In the genomic region with DNA sequence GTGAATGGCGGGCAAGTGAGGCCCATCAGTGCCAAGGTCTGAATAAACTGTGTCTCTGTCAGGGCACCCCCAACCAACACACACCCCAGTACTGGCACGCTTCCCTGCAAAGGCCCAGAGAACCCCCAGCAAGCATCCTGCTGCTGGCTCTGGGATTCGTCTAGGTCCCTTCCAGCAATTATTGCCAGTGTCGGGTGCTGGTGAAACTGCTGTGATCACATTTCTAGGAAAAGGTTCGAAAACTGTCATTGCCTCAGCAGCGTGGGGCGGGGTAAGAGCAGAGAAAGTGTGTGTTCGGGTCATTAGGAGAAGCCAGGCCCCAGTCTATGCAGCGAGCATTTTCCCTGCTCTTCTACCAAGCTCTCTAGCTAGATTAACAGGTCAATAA, we compare ENCODE assay signal across 13 cellular contexts. TPM values are rescaled to one million over a fixed set of nuclear protein-coding genes. Genes with fewer than 3 reads are reported as not detected.
DNase-seq lines count a peak whose midpoint lies in the region; ATAC-seq and TF ChIP-seq lines count a peak whose summit lies in the region.
"Had no signal": no experiment of that assay in that cellular context is flagged by ENCODE, and none has a peak within 500 bp of the region (broad histone marks: within the 10 kb centered on the region; RNA-seq: fewer than 3 reads in every experiment).

No MANE protein-coding gene starts in this region.

- CTCF ChIA-PET in CD4-positive, alpha-beta memory T cell (lab: Charles Lee; ENCODE audit: partially characterized antibody): interaction anchor here (1.2 kb wide), 1 partner anchor 129 kb away, joined by 3 read pairs; no protein-coding TSS in a partner anchor

- H3K4me3 ChIP-seq in CD4-positive, alpha-beta memory T cell (ENCODE audit: low read length in 2 of 2): no peak overlapping the region
- peak overlapping the region; percentile 48 for H3K4me3 ChIP-seq in rectal smooth muscle tissue (ENCODE audit: low read length)

- intact Hi-C loops in CD4-positive, alpha-beta memory T cell (cut with micrococcal nuclease): no loop called here

- DNase-seq in CD4-positive, alpha-beta memory T cell: no peak
- DNase-seq in DMS153 treated with DMSO at 0.1 percent for 48 hours (lab: John Stamatoyannopoulos, UW; ENCODE audit: unreplicated experiment) (no peak), GDM1 (lab: John Stamatoyannopoulos, UW) (no peak)
- DNase-seq: activated CD4-positive, alpha-beta T cell treated with anti-CD3 and anti-CD28 coated beads for 1 hour; NCI-H187 treated with DMSO at 0.1 percent for 48 hours; stimulated activated naive CD8-positive, alpha-beta T cell treated with anti-CD3 and anti-CD28 coated beads, Interleukin-15, Interleukin-2, amounts not matched to agents 100 U/mL and 50 U/mL, for 24 hours had no signal

- H3K27me3 ChIP-seq in CD4-positive, alpha-beta memory T cell (ENCODE audit: insufficient read depth, low read length): peaks cover 22% of the 10 kb centered on the region
- H3K27me3 ChIP-seq in layer of hippocampus (ENCODE audit: control insufficient read depth, insufficient read depth, low read length) (peaks cover 3% of the 10 kb centered on the region), rectal smooth muscle tissue (ENCODE audit: control insufficient read depth, insufficient read depth, low read length) (no peaks in the 10 kb centered on the region)

- peak overlapping the region in 1 of 7 donors; percentile 50 for H3K27ac Mint-ChIP-seq in CD4-positive, alpha-beta memory T cell
- H3K27ac Mint-ChIP-seq: activated T-helper 17 cell treated with anti-CD3 and anti-CD28 coated beads, Interleukin-2, amount 50 U/mL, for 72 hours had no signal

- no peaks in the 10 kb centered on the region for H3K36me3 Mint-ChIP-seq in CD4-positive, alpha-beta memory T cell

- peak overlapping the region in 5 of 8 donors; percentile 15 to 58 (median 38) for H3K4me3 Mint-ChIP-seq in CD4-positive, alpha-beta memory T cell
- H3K4me3 Mint-ChIP-seq: activated T-helper 17 cell treated with anti-CD3 and anti-CD28 coated beads, Interleukin-2, amount 50 U/mL, for 72 hours had no signal

- no peak overlapping the region for H3K27ac ChIP-seq in CD4-positive, alpha-beta memory T cell (ENCODE audit: low read depth, low read length)
- H3K27ac ChIP-seq in VCaP (peak overlapping the region; percentile 90), layer of hippocampus (ENCODE audit: low read depth, low read length) (peak overlapping the region; percentile 76), rectal smooth muscle tissue (ENCODE audit: low read depth, low read length) (peak overlapping the region; percentile 5)

- no peak for TF ChIP-seq CTCF in VCaP (conservative IDR thresholded peaks at IDR 0.05)

- ATAC-seq in GM18861 (IDR thresholded peaks at IDR 0.05; ENCODE audit: unreplicated experiment): no peak
- ATAC-seq in GM19395 (IDR thresholded peaks at IDR 0.05; ENCODE audit: unreplicated experiment): no peak
- ATAC-seq: activated T-helper 17 cell treated with anti-CD3 and anti-CD28 coated beads, Interleukin-2, amount 50 U/mL, for 72 hours; left colon; stimulated activated naive CD8-positive, alpha-beta T cell treated with anti-CD3 and anti-CD28 coated beads, Interleukin-15, Interleukin-2, amounts not matched to agents 100 U/mL and 50 U/mL, for 24 hours had no signal

- H3K4me1 ChIP-seq in CD4-positive, alpha-beta memory T cell (ENCODE audit: insufficient read depth, low read length): peaks cover 12% of the 10 kb centered on the region
- H3K4me1 ChIP-seq in rectal smooth muscle tissue (ENCODE audit: control insufficient read depth, insufficient read depth, low read length): peaks cover 31% of the 10 kb centered on the region

- H3K9me3 Mint-ChIP-seq in CD4-positive, alpha-beta memory T cell: no peaks in the 10 kb centered on the region
- H3K9me3 Mint-ChIP-seq: activated T-helper 17 cell treated with anti-CD3 and anti-CD28 coated beads, Interleukin-2, amount 50 U/mL, for 72 hours had no signal

- peaks cover 6 to 16% of the 10 kb centered on the region in 2 donors for H3K27me3 Mint-ChIP-seq in CD4-positive, alpha-beta memory T cell

- H3K4me1 Mint-ChIP-seq in CD4-positive, alpha-beta memory T cell: peaks cover 0 to 6% (median 1%) of the 10 kb centered on the region in 4 donors
- H3K4me1 Mint-ChIP-seq: activated T-helper 17 cell treated with anti-CD3 and anti-CD28 coated beads, Interleukin-2, amount 50 U/mL, for 72 hours had no signal

- POLR2A ChIA-PET in CD4-positive, alpha-beta memory T cell (lab: Charles Lee; ENCODE audit: partially characterized antibody): no interaction called here

- H3K36me3 ChIP-seq in CD4-positive, alpha-beta memory T cell (ENCODE audit: insufficient read depth, low read length): no peaks in the 10 kb centered on the region
- no peaks in the 10 kb centered on the region for H3K36me3 ChIP-seq in rectal smooth muscle tissue (ENCODE audit: control insufficient read depth, insufficient read depth, low read length)

- no peaks in the 10 kb centered on the region for H3K9me3 ChIP-seq in CD4-positive, alpha-beta memory T cell (ENCODE audit: control insufficient read depth in 1 of 2, low read length in 2 of 2)

- H3K9ac ChIP-seq in rectal smooth muscle tissue (ENCODE audit: low read length): no peak overlapping the region

RNA-seq across cellular contexts. Expression of gene FAM222A, which starts 2.5 kb away (rescaled TPM):
- total RNA-seq in CD4-positive, alpha-beta memory T cell: under 1 TPM; 0.55 to 0.69 TPM
- polyA plus RNA-seq in CD4-positive, alpha-beta memory T cell: under 1 TPM in 1 of 2 donors, not detected in 1; 0.25 TPM
